15 cellular contexts compared by ENCODE assay signal in genomic region chr14:99758915-99759545, GRCh38. TPM values are rescaled to one million over a fixed set of nuclear protein-coding genes. Genes with fewer than 3 reads are reported as not detected.
A peak's percentile ranks its signal among the peaks of the same experiment; 100 is the strongest.
DNase-seq lines count a peak whose midpoint lies in the region; ATAC-seq and TF ChIP-seq lines count a peak whose summit lies in the region.
"Had no signal": no experiment of that assay in that cellular context is flagged by ENCODE, and none has a peak within 500 bp of the region (broad histone marks: within the 10 kb centered on the region; RNA-seq: fewer than 3 reads in every experiment).

No MANE protein-coding gene starts in this region.

- H3K27me3 ChIP-seq in H7 (ENCODE audit: control insufficient read depth, insufficient read depth, low read length) (no peaks in the 10 kb centered on the region), sigmoid colon (no peaks in the 10 kb centered on the region)

- no peaks in the 10 kb centered on the region for H3K9me3 ChIP-seq in sigmoid colon

- no peak for TF ChIP-seq POLR2A in sigmoid colon (IDR thresholded peaks at IDR 0.05)

- H3K9me3 Mint-ChIP-seq in glutamatergic neuron (ENCODE audit: unreplicated experiment): peaks cover 2% of the 10 kb centered on the region
- no peaks in the 10 kb centered on the region for H3K9me3 Mint-ChIP-seq in activated naive CD4-positive, alpha-beta T cell treated with anti-CD3 and anti-CD28 coated beads, Interleukin-2, amount 50 U/mL, for 72 hours
- H3K9me3 Mint-ChIP-seq: activated naive CD4-positive, alpha-beta T cell treated with anti-CD3 and anti-CD28 coated beads, Interleukin-2, amount 50 U/mL, for 24 hours had no signal

- no peak overlapping the region for H3K4me3 Mint-ChIP-seq in glutamatergic neuron (ENCODE audit: unreplicated experiment)
- H3K4me3 Mint-ChIP-seq: activated naive CD4-positive, alpha-beta T cell treated with anti-CD3 and anti-CD28 coated beads, Interleukin-2, amount 50 U/mL, for 24 hours; naive B cell had no signal

- POLR2A ChIA-PET in RWPE1 (lab: Yijun Ruan, JAX; ENCODE audit: low non-redundant PET): no interaction called here

- H3K4me3 ChIP-seq in H7 (ENCODE audit: insufficient read depth, low read depth, low read length) (no peak overlapping the region), sigmoid colon (no peak overlapping the region)

- peaks cover 4% of the 10 kb centered on the region for H3K27me3 Mint-ChIP-seq in glutamatergic neuron (ENCODE audit: unreplicated experiment)

- H3K4me1 Mint-ChIP-seq in glutamatergic neuron (ENCODE audit: low read depth, unreplicated experiment): peaks cover 11% of the 10 kb centered on the region
- H3K4me1 Mint-ChIP-seq: activated naive CD4-positive, alpha-beta T cell treated with anti-CD3 and anti-CD28 coated beads, Interleukin-2, amount 50 U/mL, for 24 hours; naive B cell had no signal

- peak; percentile 49 for DNase-seq in H7
- DNase-seq in RWPE1 (ENCODE audit: low spot score): no peak
- no peak for DNase-seq in glutamatergic neuron
- DNase-seq in sigmoid colon: peak; percentile 63
- no peak for DNase-seq in D341Med (ENCODE audit: low spot score)
- no peak for DNase-seq in activated naive CD4-positive, alpha-beta T cell treated with anti-CD3 and anti-CD28 coated beads, Interleukin-2, amount 50 U/mL, for 72 hours (ENCODE audit: low spot score in 2 of 2)
- DNase-seq: activated CD4-positive, alpha-beta T cell treated with anti-CD3 and anti-CD28 coated beads, Interleukin-2, amount 50 U/mL, for 4 hours; activated T-cell treated with anti-CD3 and anti-CD28 coated beads, Interleukin-2, amount 50 U/mL, for 1 hour; KG1; left ventricle myocardium superior; naive B cell; NCI-H1048; SW 1271 had no signal

- CTCF ChIA-PET in RWPE1 (lab: Yijun Ruan, JAX): no interaction called here

- ATAC-seq in HG02852 (IDR thresholded peaks at IDR 0.05; ENCODE audit: unreplicated experiment): no peak
- ATAC-seq in activated naive CD4-positive, alpha-beta T cell treated with anti-CD3 and anti-CD28 coated beads, Interleukin-2, amount 50 U/mL, for 72 hours: no peak

- 78 to 82% methylated on average over 6 of the region's 6 CpGs for WGBS in sigmoid colon, 2 donors

- H3K36me3 ChIP-seq in H7 (replicated peaks; ENCODE audit: control insufficient read depth, insufficient read depth, low read length) (no peaks in the 10 kb centered on the region), sigmoid colon (no peaks in the 10 kb centered on the region)

- TF ChIP-seq CTCF in RWPE1 (conservative IDR thresholded peaks at IDR 0.05; ENCODE audit: low read depth) (no peak), glutamatergic neuron (IDR thresholded peaks at IDR 0.05; ENCODE audit: partially characterized antibody, unreplicated experiment) (no peak), sigmoid colon (IDR thresholded peaks at IDR 0.05) (no peak)

- H3K27ac ChIP-seq in RWPE1 (peak overlapping the region; percentile 85), sigmoid colon (peak overlapping the region in 3 of 4 donors; percentile 79 to 92 (median 85))

- no peak for TF ChIP-seq EP300 in sigmoid colon (IDR thresholded peaks at IDR 0.05)

- intact Hi-C loops in sigmoid colon (cut with DNase I): no loop called here

- H3K36me3 Mint-ChIP-seq in glutamatergic neuron (ENCODE audit: unreplicated experiment): no peaks in the 10 kb centered on the region
- no peaks in the 10 kb centered on the region for H3K36me3 Mint-ChIP-seq in activated naive CD4-positive, alpha-beta T cell treated with anti-CD3 and anti-CD28 coated beads, Interleukin-2, amount 50 U/mL, for 72 hours
- H3K36me3 Mint-ChIP-seq: activated naive CD4-positive, alpha-beta T cell treated with anti-CD3 and anti-CD28 coated beads, Interleukin-2, amount 50 U/mL, for 24 hours; naive B cell had no signal

- H3K4me1 ChIP-seq in sigmoid colon: peaks cover 0 to 75% (median 73%) of the 10 kb centered on the region in 4 donors

- peak overlapping the region; percentile 38 for H3K27ac Mint-ChIP-seq in glutamatergic neuron (ENCODE audit: unreplicated experiment)
- H3K27ac Mint-ChIP-seq in activated naive CD4-positive, alpha-beta T cell treated with anti-CD3 and anti-CD28 coated beads, Interleukin-2, amount 50 U/mL, for 72 hours: no peak overlapping the region
- H3K27ac Mint-ChIP-seq: activated naive CD4-positive, alpha-beta T cell treated with anti-CD3 and anti-CD28 coated beads, Interleukin-2, amount 50 U/mL, for 24 hours; naive B cell had no signal

RNA-seq across cellular contexts. Expression of gene EML1, which starts 34.2 kb away (rescaled TPM):
- 19.1 and 22.8 TPM in 2 replicates for total RNA-seq in H7 (2014; rRNA removed; shearing (Covaris generic))
- 73.6 TPM for total RNA-seq in glutamatergic neuron (ENCODE audit: unreplicated experiment)
- total RNA-seq in sigmoid colon: 100 to 1,000 TPM in 3 of 4 donors, 10 to 100 TPM in 1; 91.5 to 148 (median 141) TPM
- 1 to 10 TPM; 3.9 to 7.8 (median 5.0) TPM for polyA plus RNA-seq in sigmoid colon
- 1 to 10 TPM in 1 of 2 donors, not detected in 1; 2.2 TPM for total RNA-seq in activated naive CD4-positive, alpha-beta T cell treated with anti-CD3 and anti-CD28 coated beads, Interleukin-2, amount 50 U/mL, for 72 hours

Comparison
In these comparisons a context has a peak if more than half of its experiments do, and no peak if none do; other contexts are left out.
1. DNase-seq: peak in H7 (single experiment) and sigmoid colon (single experiment); none in RWPE1 (single experiment), glutamatergic neuron (single experiment), D341Med (single experiment) and activated naive CD4-positive, alpha-beta T cell treated with anti-CD3 and anti-CD28 coated beads, Interleukin-2, amount 50 U/mL, for 72 hours (0 of 2).